11 cellular contexts compared by ENCODE assay signal in the genomic region with DNA sequence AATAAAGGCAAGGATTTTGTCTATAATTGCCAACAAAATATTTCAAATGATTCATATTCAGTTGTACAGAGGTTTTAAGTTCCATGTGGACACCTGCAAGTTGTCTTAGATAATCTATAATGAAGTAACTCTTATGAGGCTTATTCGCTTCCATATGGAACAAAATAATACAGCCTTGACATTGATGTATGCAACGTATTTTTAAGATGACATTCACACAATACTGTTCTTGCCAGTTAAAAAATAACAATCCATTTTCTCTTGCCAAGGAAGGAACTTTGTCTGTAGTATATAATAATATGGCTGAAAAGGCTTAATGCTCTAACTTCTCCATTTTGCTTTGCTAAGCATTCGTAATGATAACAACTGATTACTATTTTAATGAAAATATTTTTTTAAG.
"Had no signal": no experiment of that assay in that cellular context is flagged by ENCODE, and none has a peak within 500 bp of the region (broad histone marks: within the 10 kb centered on the region; RNA-seq: fewer than 3 reads in every experiment).

No MANE protein-coding gene starts in this region.

- H2AFZ ChIP-seq: GM23248, GM23338 had no signal

- H3K36me3 ChIP-seq: HAP-1 had no signal

- H3K27ac ChIP-seq: GM23248 had no signal

- H3K4me1 ChIP-seq: HAP-1 had no signal

- H3K9me3 ChIP-seq: HAP-1 had no signal

- H3K4me2 ChIP-seq: GM23338 had no signal

- H3K9ac ChIP-seq: GM23248 had no signal

- ATAC-seq: GM23338, HCT116 had no signal

- DNase-seq: GM23248, GOT3, H7, H9, HCEC 1CT, HFFc6 had no signal

- FAIRE-seq: H1, H54 had no signal

- H3K4me3 ChIP-seq: GM23248, GM23338, HAP-1 had no signal
